In the genomic region with DNA sequence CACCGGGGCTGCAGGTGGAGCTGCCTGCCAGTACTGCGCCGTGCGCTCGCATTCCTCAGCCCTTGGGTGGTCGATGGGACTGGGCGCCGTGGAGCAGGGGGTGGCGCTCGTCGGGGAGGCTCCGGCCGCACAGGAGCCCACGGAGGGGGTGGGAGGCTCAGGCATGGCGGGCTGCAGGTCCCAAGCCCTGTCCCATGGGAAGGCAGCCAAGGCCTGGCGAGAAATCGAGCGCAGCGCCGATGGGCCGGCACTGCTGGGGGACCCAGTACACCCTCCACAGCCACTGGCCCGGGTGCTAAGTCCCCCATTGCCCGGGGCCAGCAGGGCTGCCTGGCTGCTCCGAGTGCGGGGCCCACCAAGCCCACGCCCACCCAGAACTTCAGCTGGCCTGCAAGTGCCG, we compare ENCODE assay signal across 3 cellular contexts. TPM values are rescaled to one million over a fixed set of nuclear protein-coding genes. Genes with fewer than 3 reads are reported as not detected.
"Had no signal": no experiment of that assay in that cellular context is flagged by ENCODE, and none has a peak within 500 bp of the region (broad histone marks: within the 10 kb centered on the region; RNA-seq: fewer than 3 reads in every experiment).

No MANE protein-coding gene starts in this region.

RNA-seq across cellular contexts. Expression of gene HSD17B6, which starts 32.7 kb away (rescaled TPM):
- total RNA-seq: ascending aorta, cardiac septum had no signal
- polyA plus RNA-seq: cardiac muscle cell had no signal
